ENCODE assay signal across 27 cellular contexts in the genomic region with DNA sequence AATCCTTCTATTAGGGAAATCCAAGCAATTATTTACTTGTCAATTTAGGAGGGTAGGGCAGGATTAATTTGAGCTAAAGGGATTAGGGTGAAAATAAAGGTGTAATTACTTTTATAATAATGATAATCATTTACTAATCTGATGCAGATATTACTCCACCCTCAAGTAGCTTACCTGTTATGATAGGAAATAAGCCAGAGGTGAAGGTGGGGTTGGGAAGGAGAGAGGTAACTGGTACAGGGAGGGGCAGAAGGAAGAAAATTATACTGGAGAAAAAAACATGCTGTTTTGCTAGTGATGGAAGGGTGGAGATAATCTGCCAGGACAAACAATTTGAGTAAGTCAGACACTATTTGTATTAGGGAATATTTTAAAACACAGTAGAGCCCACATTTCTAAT.
"Had no signal": no experiment of that assay in that cellular context is flagged by ENCODE, and none has a peak within 500 bp of the region (broad histone marks: within the 10 kb centered on the region; RNA-seq: fewer than 3 reads in every experiment).

No MANE protein-coding gene starts in this region.

- H3K36me3 ChIP-seq: colonic mucosa, esophagus muscularis mucosa, esophagus squamous epithelium, gastrocnemius medialis, gastroesophageal sphincter, heart left ventricle, heart right ventricle had no signal

- FAIRE-seq: colon, endometrium, endothelial cell of umbilical vein, frontal cortex had no signal

- DNase-seq: colonic mucosa; cortex of kidney; dermis blood vessel endothelial cell; dorsolateral prefrontal cortex; effector CD4-positive, alpha-beta T cell; effector CD8-positive, alpha-beta T cell; effector memory CD4-positive, alpha-beta T cell; effector memory CD8-positive, alpha-beta T cell; endodermal cell; erythroblast; esophagus squamous epithelium; foreskin fibroblast; foreskin keratinocyte; foreskin melanocyte; gastrocnemius medialis; glutamatergic neuron; head of caudate nucleus; heart left ventricle; heart right ventricle had no signal

- H3K4me1 ChIP-seq: colonic mucosa, esophagus muscularis mucosa, foreskin keratinocyte, gastrocnemius medialis, gastroesophageal sphincter, heart left ventricle, heart right ventricle had no signal

- ATAC-seq: effector memory CD8-positive, alpha-beta T cell; foreskin keratinocyte; gastrocnemius medialis; gastroesophageal sphincter; heart left ventricle; heart right ventricle had no signal

- H3K4me3 ChIP-seq: colonic mucosa, coronary artery, dorsolateral prefrontal cortex, esophagus muscularis mucosa, esophagus squamous epithelium, gastrocnemius medialis, gastroesophageal sphincter, heart left ventricle, heart right ventricle had no signal

- H3K9me3 ChIP-seq: colonic mucosa, gastrocnemius medialis had no signal

- H3K27me3 ChIP-seq: colonic mucosa, esophagus muscularis mucosa, esophagus squamous epithelium, foreskin keratinocyte, gastrocnemius medialis, gastroesophageal sphincter had no signal

- H3K27ac ChIP-seq: colonic mucosa, coronary artery, dorsolateral prefrontal cortex, epithelial cell of prostate, esophagus muscularis mucosa, esophagus squamous epithelium, foreskin keratinocyte, gastrocnemius medialis, gastroesophageal sphincter, heart left ventricle, heart right ventricle had no signal
